In genomic region chr12:120470150-120470817, GRCh38 we compare ENCODE assay signal across 8 cellular contexts. TPM values are rescaled to one million over a fixed set of nuclear protein-coding genes. Genes with fewer than 3 reads are reported as not detected.
DNase-seq lines count a peak whose midpoint lies in the region; ATAC-seq, FAIRE-seq and TF ChIP-seq lines count a peak whose summit lies in the region.

No MANE protein-coding gene starts in this region.

- H3K4me1 Mint-ChIP-seq in natural killer cell: peaks cover 77 to 78% of the 10 kb centered on the region in 2 donors

- H3K79me2 ChIP-seq in DOHH2 (ENCODE audit: control insufficient read depth, low read length) (peaks cover 92% of the 10 kb centered on the region), endothelial cell of umbilical vein (ENCODE audit: control insufficient read depth, insufficient read depth, low read length) (peaks cover 43% of the 10 kb centered on the region)

- H3K4me3 Mint-ChIP-seq in natural killer cell: peak overlapping the region; percentile 95

- H4K20me1 ChIP-seq in DOHH2 (ENCODE audit: control insufficient read depth, insufficient read depth, low read depth, low read length): peaks cover 36% of the 10 kb centered on the region
- H4K20me1 ChIP-seq in endothelial cell of umbilical vein (replicated peaks; ENCODE audit: control insufficient read depth, extremely low read depth, insufficient read depth, low read length): peaks cover 2% of the 10 kb centered on the region

- dilution Hi-C loops in endothelial cell of umbilical vein (cut with MboI; ENCODE audit: extremely low pct_ligation_motif_present, low sequenced_read_pairs): no loop called here

- TSS peak; percentile 51 for BruUV-seq in endothelial cell of umbilical vein (replicated peaks; lab: Mats Ljungman, UMichigan)

- POLR2A ChIA-PET in endothelial cell of umbilical vein (lab: Charles Lee): interaction anchor here (0.6 to 2.8 kb wide), 3 partner anchors 11 to 27 kb away, joined by 5 to 24 read pairs (median 7); partner anchors contain the start of gene DYNLL1

- no peaks in the 10 kb centered on the region for H3K27me3 Mint-ChIP-seq in natural killer cell (ENCODE audit: low read depth in 2 of 2)

- H3K4me3 ChIP-seq in DOHH2 (ENCODE audit: low read length): peak overlapping the region; percentile 98
- peak overlapping the region; percentile 79 for H3K4me3 ChIP-seq in HAP-1
- peak overlapping the region in 2 of 3 experiments; percentile 37 to 90 for H3K4me3 ChIP-seq in endothelial cell of umbilical vein (replicated peaks in 1 of 3; ENCODE audit: insufficient read depth in 1 of 3, low read depth in 1 of 3, low read length in 3 of 3)

- peaks cover 64% of the 10 kb centered on the region for H3K4me1 ChIP-seq in DOHH2 (ENCODE audit: control insufficient read depth, low read length)
- H3K4me1 ChIP-seq in HAP-1: peaks cover 22% of the 10 kb centered on the region
- peaks cover 9% of the 10 kb centered on the region for H3K4me1 ChIP-seq in endothelial cell of umbilical vein (ENCODE audit: control insufficient read depth, extremely low read depth, insufficient read depth, low read length)

- peaks cover 3% of the 10 kb centered on the region for H3K36me3 Mint-ChIP-seq in natural killer cell

- H3F3A ChIP-seq in DOHH2 (ENCODE audit: control insufficient read depth, insufficient read depth): peaks cover 15% of the 10 kb centered on the region; the same call in 1 of the 2 replicates

- no peak for TF ChIP-seq POLR2A in endothelial cell of umbilical vein (IDR thresholded peaks at IDR 0.05; ENCODE audit: low read depth, low read length)

- H3K36me3 ChIP-seq in DOHH2 (ENCODE audit: control insufficient read depth, low read length) (peaks cover 42% of the 10 kb centered on the region), HAP-1 (replicated peaks) (peaks cover 16% of the 10 kb centered on the region), endothelial cell of umbilical vein (ENCODE audit: control insufficient read depth in 2 of 2, extremely low read depth in 1 of 2, insufficient read depth in 2 of 2, low read length in 2 of 2) (peaks cover 2 to 3% of the 10 kb centered on the region in 2 experiments)

- intact Hi-C loops in endothelial cell of umbilical vein (cut with micrococcal nuclease): no loop called here
- intact Hi-C loops in natural killer cell (cut with micrococcal nuclease): no loop called here

- no peaks in the 10 kb centered on the region for H3K9me1 ChIP-seq in endothelial cell of umbilical vein (replicated peaks; ENCODE audit: control insufficient read depth, extremely low read depth, insufficient read depth, low read length)

- no peaks in the 10 kb centered on the region for H3K9me2 ChIP-seq in DOHH2 (replicated peaks; ENCODE audit: control insufficient read depth, low read length)

- peak overlapping the region; percentile 98 for H3K4me2 ChIP-seq in DOHH2 (ENCODE audit: low read length)
- peak overlapping the region; percentile 3 for H3K4me2 ChIP-seq in endothelial cell of umbilical vein (ENCODE audit: insufficient read depth, low read length)

- peak overlapping the region; percentile 3 for H2AFZ ChIP-seq in endothelial cell of umbilical vein (ENCODE audit: low read depth, low read length)

- CTCF ChIA-PET in endothelial cell of umbilical vein (lab: Charles Lee): interaction anchor here (1.0 kb wide), 1 partner anchor 26 kb away, joined by 3 read pairs; the partner anchor contains the start of gene DYNLL1

- peak; percentile 32 to 35 for DNase-seq in HAP-1 (ENCODE audit: low spot score in 2 of 2)
- DNase-seq in RKO (ENCODE audit: low spot score): peak; percentile 61
- no peak for DNase-seq in endothelial cell of umbilical vein (ENCODE audit: low read depth, low spot score)
- no peak for DNase-seq in natural killer cell
- no peak for DNase-seq in NCI-H774 (lab: John Stamatoyannopoulos, UW)

- FAIRE-seq in endothelial cell of umbilical vein (lab: Jason Lieb, UNC): no peak

- no peaks in the 10 kb centered on the region for H3K9me3 Mint-ChIP-seq in natural killer cell

- peak overlapping the region; percentile 66 for H3K27ac ChIP-seq in DOHH2 (ENCODE audit: low read depth, low read length)
- no peak overlapping the region for H3K27ac ChIP-seq in endothelial cell of umbilical vein (ENCODE audit: insufficient read depth, low read depth, low read length)

- ATAC-seq in natural killer cell: peak; percentile 13 to 42 (median 15)
- ATAC-seq in HG03565 (IDR thresholded peaks at IDR 0.05; ENCODE audit: unreplicated experiment): no peak
- no peak for ATAC-seq in GM21576 (IDR thresholded peaks at IDR 0.05; ENCODE audit: unreplicated experiment)

- H3K9ac ChIP-seq in endothelial cell of umbilical vein (replicated peaks; ENCODE audit: extremely low read depth, insufficient read depth, low read length): peak overlapping the region; percentile 2

- H3K27ac Mint-ChIP-seq in natural killer cell: peak overlapping the region; percentile 91 to 97

- H3K27me3 ChIP-seq in DOHH2 (ENCODE audit: control insufficient read depth, low read length) (no peaks in the 10 kb centered on the region), HAP-1 (ENCODE audit: low read depth) (no peaks in the 10 kb centered on the region), endothelial cell of umbilical vein (ENCODE audit: control insufficient read depth in 2 of 2, insufficient read depth in 2 of 2, low read length in 2 of 2) (no peaks in the 10 kb centered on the region)

- TF ChIP-seq CTCF in DOHH2 (IDR thresholded peaks at IDR 0.05; ENCODE audit: low read depth, low read length, poor library complexity, severe bottlenecking) (no peak), endothelial cell of umbilical vein (IDR thresholded peaks at IDR 0.05; ENCODE audit: extremely low read depth in 1 of 2, insufficient read depth in 1 of 2, low read depth in 1 of 2, low read length in 2 of 2) (no peak), natural killer cell (IDR thresholded peaks at IDR 0.05) (no peak)

- in situ Hi-C loops in HAP-1 (cut with MboI; ENCODE audit: low sequenced_read_pairs): no loop called here

- H3K9me3 ChIP-seq in DOHH2 (ENCODE audit: control insufficient read depth, insufficient read depth, low read length): no peaks in the 10 kb centered on the region
- H3K9me3 ChIP-seq in HAP-1: no peaks in the 10 kb centered on the region
- no peaks in the 10 kb centered on the region for H3K9me3 ChIP-seq in endothelial cell of umbilical vein (replicated peaks; ENCODE audit: control insufficient read depth, insufficient read depth, low read length)

RNA-seq across cellular contexts. Expression of gene SRSF9, which starts 0.7 kb away (rescaled TPM):
- total RNA-seq in endothelial cell of umbilical vein (226 and 238 TPM in 2 replicates), natural killer cell (100 to 1,000 TPM; 175 to 191 (median 179) TPM)
- 97.7 and 153 TPM in 2 replicates for polyA plus RNA-seq in endothelial cell of umbilical vein
- polyA plus RNA-seq in endothelial cell of umbilical vein (2011; cell fraction: cytosol; rRNA removed): 147 and 180 TPM in 2 replicates
- 143 and 191 TPM in 2 replicates for polyA plus RNA-seq in endothelial cell of umbilical vein (2011; cell fraction: nucleus; rRNA removed)
- 207 and 216 TPM in 2 replicates for polyA plus RNA-seq in endothelial cell of umbilical vein (2012)
- 76.8 TPM in 2 replicates for polyA minus RNA-seq in endothelial cell of umbilical vein
- polyA minus RNA-seq in endothelial cell of umbilical vein (2011; cell fraction: cytosol; rRNA and poly(A)+ RNA removed): 104 TPM
- 54.5 and 62.4 TPM in 2 replicates for polyA minus RNA-seq in endothelial cell of umbilical vein (2011; cell fraction: nucleus; rRNA and poly(A)+ RNA removed)

RNA-seq across cellular contexts. Expression of gene GATC, which starts 24.0 kb away (rescaled TPM):
- 28.8 and 33.1 TPM in 2 replicates for total RNA-seq in endothelial cell of umbilical vein
- polyA plus RNA-seq in endothelial cell of umbilical vein: 11.8 and 13.0 TPM in 2 replicates
- 13.8 and 16.5 TPM in 2 replicates for polyA plus RNA-seq in endothelial cell of umbilical vein (2011; cell fraction: cytosol; rRNA removed)
- polyA plus RNA-seq in endothelial cell of umbilical vein (2011; cell fraction: nucleus; rRNA removed): 23.5 and 24.2 TPM in 2 replicates
- polyA plus RNA-seq in endothelial cell of umbilical vein (2012): 23.7 and 28.0 TPM in 2 replicates
- 17.4 and 25.1 TPM in 2 replicates for polyA minus RNA-seq in endothelial cell of umbilical vein
- polyA minus RNA-seq in endothelial cell of umbilical vein (2011; cell fraction: cytosol; rRNA and poly(A)+ RNA removed): 18.4 TPM
- polyA minus RNA-seq in endothelial cell of umbilical vein (2011; cell fraction: nucleus; rRNA and poly(A)+ RNA removed): 10.0 and 11.4 TPM in 2 replicates
- total RNA-seq in natural killer cell: 10 to 100 TPM; 16.5 to 22.8 (median 20.5) TPM

RNA-seq across cellular contexts. Expression of gene TRIAP1, which starts 24.1 kb away (rescaled TPM):
- total RNA-seq in endothelial cell of umbilical vein (46.0 and 48.1 TPM in 2 replicates), natural killer cell (10 to 100 TPM; 21.3 to 25.8 (median 24.2) TPM)
- 18.0 and 26.1 TPM in 2 replicates for polyA plus RNA-seq in endothelial cell of umbilical vein
- polyA plus RNA-seq in endothelial cell of umbilical vein (2011; cell fraction: cytosol; rRNA removed): 40.9 and 41.5 TPM in 2 replicates
- 14.4 and 19.7 TPM in 2 replicates for polyA plus RNA-seq in endothelial cell of umbilical vein (2011; cell fraction: nucleus; rRNA removed)
- 64.9 and 103 TPM in 2 replicates for polyA plus RNA-seq in endothelial cell of umbilical vein (2012)
- 10.8 and 11.0 TPM in 2 replicates for polyA minus RNA-seq in endothelial cell of umbilical vein
- polyA minus RNA-seq in endothelial cell of umbilical vein (2011; cell fraction: cytosol; rRNA and poly(A)+ RNA removed): 24.1 TPM
- 5.2 and 6.0 TPM in 2 replicates for polyA minus RNA-seq in endothelial cell of umbilical vein (2011; cell fraction: nucleus; rRNA and poly(A)+ RNA removed)

RNA-seq across cellular contexts. Expression of gene DYNLL1, which starts 25.6 kb away (rescaled TPM):
- 469 TPM in 2 replicates for total RNA-seq in endothelial cell of umbilical vein
- 538 and 600 TPM in 2 replicates for polyA plus RNA-seq in endothelial cell of umbilical vein
- 684 and 687 TPM in 2 replicates for polyA plus RNA-seq in endothelial cell of umbilical vein (2011; cell fraction: cytosol; rRNA removed)
- polyA plus RNA-seq in endothelial cell of umbilical vein (2011; cell fraction: nucleus; rRNA removed): 214 and 254 TPM in 2 replicates
- polyA plus RNA-seq in endothelial cell of umbilical vein (2012): 725 and 951 TPM in 2 replicates
- 130 and 133 TPM in 2 replicates for polyA minus RNA-seq in endothelial cell of umbilical vein
- 137 TPM for polyA minus RNA-seq in endothelial cell of umbilical vein (2011; cell fraction: cytosol; rRNA and poly(A)+ RNA removed)
- 29.7 and 40.4 TPM in 2 replicates for polyA minus RNA-seq in endothelial cell of umbilical vein (2011; cell fraction: nucleus; rRNA and poly(A)+ RNA removed)
- total RNA-seq in natural killer cell: 100 to 1,000 TPM in 1 of 3 donors, 10 to 100 TPM in 2; 69.7 to 110 (median 77.2) TPM

RNA-seq across cellular contexts. Expression of gene COX6A1, which starts 32.4 kb away (rescaled TPM):
- 299 and 302 TPM in 2 replicates for total RNA-seq in endothelial cell of umbilical vein
- 1,327 and 1,773 TPM in 2 replicates for polyA plus RNA-seq in endothelial cell of umbilical vein
- 705 and 745 TPM in 2 replicates for polyA plus RNA-seq in endothelial cell of umbilical vein (2011; cell fraction: cytosol; rRNA removed)
- polyA plus RNA-seq in endothelial cell of umbilical vein (2011; cell fraction: nucleus; rRNA removed): 297 and 357 TPM in 2 replicates
- polyA plus RNA-seq in endothelial cell of umbilical vein (2012): 484 and 537 TPM in 2 replicates
- polyA minus RNA-seq in endothelial cell of umbilical vein: 279 and 314 TPM in 2 replicates
- polyA minus RNA-seq in endothelial cell of umbilical vein (2011; cell fraction: cytosol; rRNA and poly(A)+ RNA removed): 144 TPM
- polyA minus RNA-seq in endothelial cell of umbilical vein (2011; cell fraction: nucleus; rRNA and poly(A)+ RNA removed): 65.2 and 70.2 TPM in 2 replicates
- total RNA-seq in natural killer cell: 100 to 1,000 TPM; 152 to 189 (median 163) TPM

Comparison
In these comparisons a context has a peak if more than half of its experiments do, and no peak if none do; other contexts are left out.
1. DNase-seq: peak in HAP-1 (2 of 2) and RKO (single experiment); none in endothelial cell of umbilical vein (single experiment), natural killer cell (single experiment) and NCI-H774 (single experiment).
2. ATAC-seq: peak in natural killer cell (3 of 3); none in HG03565 (single experiment) and GM21576 (single experiment).
3. Peak in every context shown above with its lines, with median percentiles within 50 percentile points of each other: H3K4me3 ChIP-seq.